ENCODE assay signal across 1 cellular context in the genomic region with DNA sequence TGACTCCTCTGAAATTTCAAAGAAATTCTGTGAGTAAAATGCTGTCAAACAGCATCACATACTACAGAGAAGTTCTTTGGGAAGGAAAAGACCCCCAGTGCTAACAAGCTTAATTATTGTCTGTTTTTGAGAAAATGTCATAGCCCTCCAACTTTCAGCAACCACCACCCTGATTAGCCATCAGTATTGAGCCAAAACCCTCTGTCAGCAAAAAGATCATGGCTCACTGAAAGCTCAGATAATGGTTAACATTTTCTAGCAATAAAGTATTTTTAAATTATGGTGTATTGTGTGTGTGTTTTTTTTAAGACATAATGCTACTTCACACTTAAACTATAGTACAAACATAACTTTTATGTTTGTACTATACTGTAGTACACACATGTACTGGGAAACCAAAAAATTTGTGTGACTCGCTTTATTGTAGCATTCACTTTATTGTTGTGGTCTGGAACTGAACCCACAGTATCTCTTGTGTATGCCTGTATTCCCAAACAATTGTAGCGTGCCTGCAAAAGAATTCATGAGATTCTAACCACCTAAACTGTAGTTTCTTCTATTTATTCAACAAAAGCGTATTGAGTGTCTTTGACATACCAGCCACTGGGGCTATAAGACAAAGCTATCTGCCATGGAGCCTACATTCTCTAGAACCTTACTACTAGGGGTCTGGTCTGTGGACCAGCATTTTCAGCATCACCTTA.
TF ChIP-seq lines count a peak whose summit lies in the region.

No MANE protein-coding gene starts in this region.

TF ChIP-seq in H1, 55 proteins besides CTCF, POLR2A, EP300 and RAD21:
- TF ChIP-seq RBBP5 (IDR thresholded peaks at IDR 0.05; ENCODE audit: borderline replicate concordance, low read depth, low read length) (no peak), SP4 (IDR thresholded peaks at IDR 0.05; ENCODE audit: low read length) (no peak), ATF3 (IDR thresholded peaks at IDR 0.05; ENCODE audit: insufficient read depth, low read depth, low read length) (no peak), TEAD4 (IDR thresholded peaks at IDR 0.05; ENCODE audit: low read depth, low read length) (peak; percentile 42; the same call in 1 of the 2 replicates), MAFK (IDR thresholded peaks at IDR 0.05; ENCODE audit: low read depth, low read length) (no peak), KDM4A (IDR thresholded peaks at IDR 0.05; ENCODE audit: low read depth, low read length, severe bottlenecking) (no peak)
TF ChIP-seq in H1: peak in this region for 1.
